ENCODE assay signal across 17 cellular contexts in the genomic region with DNA sequence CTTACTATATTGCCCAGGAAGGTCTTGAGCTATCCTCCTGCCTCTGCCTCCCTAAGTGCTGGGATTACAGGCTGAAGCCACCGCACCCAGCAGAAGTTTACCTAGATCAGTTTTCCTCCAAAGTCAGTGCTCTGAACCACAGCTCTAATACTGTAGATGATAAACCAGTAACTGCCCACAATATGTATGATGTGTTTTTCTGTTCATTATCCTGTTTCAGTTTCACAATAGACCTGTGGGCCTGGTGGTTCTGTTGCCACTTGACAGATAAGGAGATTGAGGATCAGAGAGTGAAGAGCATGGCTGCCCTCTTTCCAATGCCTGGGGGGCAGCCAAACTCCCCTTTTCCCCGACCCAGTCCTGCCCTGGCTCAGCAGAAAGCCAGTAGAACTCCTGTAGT.
DNase-seq lines count a peak whose midpoint lies in the region; ATAC-seq and TF ChIP-seq lines count a peak whose summit lies in the region.
"Had no signal": no experiment of that assay in that cellular context is flagged by ENCODE, and none has a peak within 500 bp of the region (broad histone marks: within the 10 kb centered on the region; RNA-seq: fewer than 3 reads in every experiment).

No MANE protein-coding gene starts in this region.

- CTCF ChIA-PET in CD8-positive, alpha-beta T cell (lab: Charles Lee) = no interaction called here

- H4K91ac ChIP-seq in mesenchymal stem cell (ENCODE audit: low read length) = no peak overlapping the region

- no peaks in the 10 kb centered on the region for H3K79me1 ChIP-seq in mesenchymal stem cell (replicated peaks; ENCODE audit: low read length, poor library complexity, severe bottlenecking)

- no peak overlapping the region for H2BK5ac ChIP-seq in mesenchymal stem cell (ENCODE audit: low read depth, low read length, poor library complexity, severe bottlenecking)

- no peak overlapping the region for H3K9ac ChIP-seq in mesenchymal stem cell (ENCODE audit: low read length)

- TF ChIP-seq CTCF in sigmoid colon (IDR thresholded peaks at IDR 0.05) = no peak
- TF ChIP-seq CTCF in CD8-positive, alpha-beta T cell (IDR thresholded peaks at IDR 0.05) = no peak

- no peak overlapping the region for H3K4me2 ChIP-seq in mesenchymal stem cell (ENCODE audit: low read length, poor library complexity, severe bottlenecking)
- H3K4me2 ChIP-seq: GM23338 had no signal

- no peaks in the 10 kb centered on the region for H3K36me3 Mint-ChIP-seq in CD8-positive, alpha-beta T cell
- H3K36me3 Mint-ChIP-seq: type B pancreatic cell had no signal

- H3K18ac ChIP-seq in mesenchymal stem cell (ENCODE audit: low read depth in 1 of 2, low read length in 2 of 2) = peak overlapping the region in 1 of 2 experiments; percentile 2

- no peak for TF ChIP-seq EP300 in sigmoid colon (IDR thresholded peaks at IDR 0.05)

- H3K14ac ChIP-seq in mesenchymal stem cell (ENCODE audit: low read length in 2 of 2) = no peak overlapping the region

- H2AK5ac ChIP-seq in mesenchymal stem cell (ENCODE audit: low read length, severe bottlenecking) = peak overlapping the region; percentile 69

- H3K27ac Mint-ChIP-seq in CD8-positive, alpha-beta T cell = no peak overlapping the region
- H3K27ac Mint-ChIP-seq: activated T-helper 1 cell treated with anti-CD3 and anti-CD28 coated beads, Interleukin-12 subunit alpha, Interleukin-12 subunit beta, Interleukin-2, Interleukin-4 antibody, amounts not matched to agents 30 ng/mL and 10 ng/mL and 1 ng/mL, durations not matched to agents 14 hours and 24 hours and 36 hours; GM23338; type B pancreatic cell had no signal

- H3K4ac ChIP-seq in mesenchymal stem cell (ENCODE audit: low read depth in 1 of 2, low read length in 2 of 2) = no peak overlapping the region

- no peak for TF ChIP-seq POLR2A in sigmoid colon (IDR thresholded peaks at IDR 0.05)

- H3K9me3 Mint-ChIP-seq in CD8-positive, alpha-beta T cell = no peaks in the 10 kb centered on the region
- H3K9me3 Mint-ChIP-seq: activated T-helper 1 cell treated with anti-CD3 and anti-CD28 coated beads, Interleukin-12 subunit alpha, Interleukin-12 subunit beta, Interleukin-2, Interleukin-4 antibody, amounts not matched to agents 30 ng/mL and 10 ng/mL and 1 ng/mL, durations not matched to agents 14 hours and 24 hours and 36 hours; GM23338; type B pancreatic cell had no signal

- no peak overlapping the region for H2BK120ac ChIP-seq in mesenchymal stem cell (ENCODE audit: low read depth, low read length)

- DNase-seq in mesenchymal stem cell (peak; percentile 25), sigmoid colon (no peak), NCI-H2227 (lab: John Stamatoyannopoulos, UW; ENCODE audit: unreplicated experiment) (no peak)
- no peak for DNase-seq in CD8-positive, alpha-beta T cell
- DNase-seq: activated CD4-positive, alpha-beta T cell treated with anti-CD3 and anti-CD28 coated beads for 48 hours; cerebellar nuclear complex; DMS53; left colon; NCI-H1694 treated with DMSO at 0.1 percent for 48 hours had no signal

- H3K4me3 ChIP-seq in mesenchymal stem cell (ENCODE audit: insufficient read depth in 1 of 2, low read depth in 1 of 2, low read length in 2 of 2) = no peak overlapping the region
- H3K4me3 ChIP-seq in sigmoid colon = no peak overlapping the region
- no peak overlapping the region for H3K4me3 ChIP-seq in CD8-positive, alpha-beta T cell (ENCODE audit: low read depth, low read length)
- H3K4me3 ChIP-seq: GM23338 had no signal

- H3K23ac ChIP-seq in mesenchymal stem cell (ENCODE audit: low read length in 2 of 2) = no peak overlapping the region

- H4K8ac ChIP-seq in mesenchymal stem cell (ENCODE audit: low read length) = peak overlapping the region; percentile 24

- H3K27ac ChIP-seq in mesenchymal stem cell (ENCODE audit: low read length, poor library complexity, severe bottlenecking) = no peak overlapping the region
- no peak overlapping the region for H3K27ac ChIP-seq in sigmoid colon
- no peak overlapping the region for H3K27ac ChIP-seq in CD8-positive, alpha-beta T cell (ENCODE audit: low read depth, low read length)

- H3K4me1 ChIP-seq in mesenchymal stem cell (ENCODE audit: control insufficient read depth, insufficient read depth, low read depth, low read length) (peaks cover 26% of the 10 kb centered on the region), sigmoid colon (peaks cover 0 to 7% (median 6%) of the 10 kb centered on the region in 4 donors)
- H3K4me1 ChIP-seq in CD8-positive, alpha-beta T cell (ENCODE audit: insufficient read depth, low read length) = no peaks in the 10 kb centered on the region

- H3K27me3 ChIP-seq in mesenchymal stem cell (ENCODE audit: control insufficient read depth in 1 of 2, insufficient read depth in 1 of 2, low read length in 2 of 2) (peaks cover 0 to 62% of the 10 kb centered on the region in 2 experiments), sigmoid colon (no peaks in the 10 kb centered on the region)
- no peaks in the 10 kb centered on the region for H3K27me3 ChIP-seq in CD8-positive, alpha-beta T cell (ENCODE audit: insufficient read depth, low read length)

- H2BK15ac ChIP-seq in mesenchymal stem cell (ENCODE audit: low read depth, poor library complexity, severe bottlenecking) = no peak overlapping the region

- H3K4me3 Mint-ChIP-seq in CD8-positive, alpha-beta T cell = no peak overlapping the region
- H3K4me3 Mint-ChIP-seq: activated T-helper 1 cell treated with anti-CD3 and anti-CD28 coated beads, Interleukin-12 subunit alpha, Interleukin-12 subunit beta, Interleukin-2, Interleukin-4 antibody, amounts not matched to agents 30 ng/mL and 10 ng/mL and 1 ng/mL, durations not matched to agents 14 hours and 24 hours and 36 hours; GM23338; type B pancreatic cell had no signal

- H3K9me3 ChIP-seq in mesenchymal stem cell (ENCODE audit: control insufficient read depth, low read length) (peaks cover 4% of the 10 kb centered on the region), sigmoid colon (no peaks in the 10 kb centered on the region)
- no peaks in the 10 kb centered on the region for H3K9me3 ChIP-seq in CD8-positive, alpha-beta T cell (ENCODE audit: low read length)

- WGBS in mesenchymal stem cell = 56% methylated on average over 1 of the region's 2 CpGs
- WGBS in sigmoid colon, 2 donors = 63 to 74% methylated on average over 2 of the region's 2 CpGs

- ATAC-seq in GM19025 (IDR thresholded peaks at IDR 0.05; ENCODE audit: low read depth, unreplicated experiment) (peak; percentile 91), GM21737 (IDR thresholded peaks at IDR 0.05; ENCODE audit: unreplicated experiment) (peak; percentile 69), HG03354 (IDR thresholded peaks at IDR 0.05; ENCODE audit: poor library complexity, severe bottlenecking, unreplicated experiment) (peak; percentile 85), GM21526 (IDR thresholded peaks at IDR 0.05; ENCODE audit: low FRiP score, unreplicated experiment) (no peak)
- ATAC-seq in CD8-positive, alpha-beta T cell = no peak
- ATAC-seq: GM23338, left colon, SK-N-SH treated with all-trans-retinoic acid at 6 μM for 48 hours had no signal

- peaks cover 4% of the 10 kb centered on the region for H3K27me3 Mint-ChIP-seq in CD8-positive, alpha-beta T cell (ENCODE audit: low read depth)
- H3K27me3 Mint-ChIP-seq: type B pancreatic cell had no signal

- H2AFZ ChIP-seq in mesenchymal stem cell (ENCODE audit: low read depth, low read length) = no peak overlapping the region
- H2AFZ ChIP-seq: GM23338 had no signal

- no peaks in the 10 kb centered on the region for H3K4me1 Mint-ChIP-seq in CD8-positive, alpha-beta T cell (ENCODE audit: low read depth)

- intact Hi-C loops in sigmoid colon (cut with DNase I) = no loop called here
- intact Hi-C loops in CD8-positive, alpha-beta T cell (cut with DNase I, micrococcal nuclease) = no loop called here

- H3K36me3 ChIP-seq in mesenchymal stem cell (ENCODE audit: control insufficient read depth in 1 of 2, insufficient read depth in 2 of 2, low read depth in 1 of 2, low read length in 2 of 2) (no peaks in the 10 kb centered on the region), sigmoid colon (no peaks in the 10 kb centered on the region)
- no peaks in the 10 kb centered on the region for H3K36me3 ChIP-seq in CD8-positive, alpha-beta T cell (ENCODE audit: insufficient read depth, low read length)

- H2BK12ac ChIP-seq in mesenchymal stem cell (ENCODE audit: low read length in 2 of 2) = peak overlapping the region in 1 of 2 experiments; percentile 39

- POLR2A ChIA-PET in CD8-positive, alpha-beta T cell (lab: Charles Lee) = no interaction called here

Comparison
In these comparisons a context has a peak if more than half of its experiments do, and no peak if none do; other contexts are left out.
1. ATAC-seq: peak in GM19025 (single experiment), GM21737 (single experiment) and HG03354 (single experiment); none in GM21526 (single experiment) and CD8-positive, alpha-beta T cell (single experiment).